8 cellular contexts compared by ENCODE assay signal in the genomic region with DNA sequence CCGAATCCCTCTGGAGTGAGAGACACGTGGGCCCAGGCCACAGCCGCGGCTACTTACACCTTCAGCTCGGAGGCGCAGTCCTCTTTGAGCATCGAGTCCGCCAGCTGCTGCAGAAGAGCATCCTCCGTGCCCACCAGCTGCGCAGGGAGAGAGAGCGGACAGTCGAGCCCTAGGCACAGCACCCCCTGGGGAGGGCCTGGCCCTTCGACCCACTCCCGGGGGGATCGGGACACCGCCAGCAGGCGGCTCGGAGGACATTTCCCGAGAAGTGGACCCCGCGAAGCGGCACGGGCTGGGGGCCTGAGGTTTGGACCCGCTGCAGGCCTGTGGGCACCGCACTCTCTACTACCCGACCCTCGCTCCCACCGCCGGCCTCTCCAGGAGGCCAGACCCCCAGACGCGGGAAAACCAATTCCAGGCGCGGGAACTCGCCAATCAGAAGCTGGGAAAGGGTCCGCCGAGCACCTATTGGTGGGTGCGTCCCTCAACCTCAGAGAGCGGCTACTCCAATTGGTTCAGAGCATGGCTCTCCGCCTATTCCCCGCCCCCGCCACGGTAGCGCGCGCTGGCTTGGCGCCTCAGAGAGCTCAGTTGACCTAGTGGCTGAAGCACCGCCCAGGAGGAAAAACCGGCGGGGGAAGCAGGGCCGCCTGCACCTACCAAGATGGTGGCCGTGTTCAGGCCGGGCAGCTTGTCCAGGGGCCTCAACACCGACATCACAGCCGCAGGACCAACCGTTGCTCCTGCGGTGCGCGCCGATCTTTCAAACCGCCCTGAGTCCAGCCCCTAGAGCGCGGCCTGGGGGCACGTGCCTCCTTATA. TPM values are rescaled to one million over a fixed set of nuclear protein-coding genes. Genes with fewer than 3 reads are reported as not detected.
DNase-seq lines count a peak whose midpoint lies in the region; ATAC-seq and TF ChIP-seq lines count a peak whose summit lies in the region.

A gene with protein sequence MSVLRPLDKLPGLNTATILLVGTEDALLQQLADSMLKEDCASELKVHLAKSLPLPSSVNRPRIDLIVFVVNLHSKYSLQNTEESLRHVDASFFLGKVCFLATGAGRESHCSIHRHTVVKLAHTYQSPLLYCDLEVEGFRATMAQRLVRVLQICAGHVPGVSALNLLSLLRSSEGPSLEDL (minus strand): TSS at position 793 of the 821 bp plus-strand sequence. CDS start 76 bp downstream, at position 717.

- no peaks in the 10 kb centered on the region for H3K27me3 Mint-ChIP-seq in activated T-helper 17 cell treated with anti-CD3 and anti-CD28 coated beads, Interleukin-2, amount 50 U/mL, for 72 hours
- no peaks in the 10 kb centered on the region for H3K27me3 Mint-ChIP-seq in naive thymus-derived CD4-positive, alpha-beta T cell
- H3K27me3 Mint-ChIP-seq in stimulated activated memory B cell treated with anti-CD40 and anti-IgM and Interleukin-4, amounts not matched to agents 10 μg/mL and 1 μg/mL and 100 μg/mL, for 72 hours, result peaks cover 5% of the 10 kb centered on the region

- peaks cover 39% of the 10 kb centered on the region for H3K36me3 ChIP-seq in RWPE2 (ENCODE audit: low read depth)
- H3K36me3 ChIP-seq in naive thymus-derived CD4-positive, alpha-beta T cell (ENCODE audit: control insufficient read depth in 2 of 3, insufficient read depth in 3 of 3, low read length in 3 of 3), result no peaks in the 10 kb centered on the region

- peak within 1 kb of the TSS; percentile 85 for H3K27ac Mint-ChIP-seq in activated T-helper 17 cell treated with anti-CD3 and anti-CD28 coated beads, Interleukin-2, amount 50 U/mL, for 72 hours
- H3K27ac Mint-ChIP-seq in naive thymus-derived CD4-positive, alpha-beta T cell, result peak within 1 kb of the TSS in 7 of 9 donors; percentile 63 to 93 (median 68)
- H3K27ac Mint-ChIP-seq in stimulated activated memory B cell treated with anti-CD40 and anti-IgM and Interleukin-4, amounts not matched to agents 10 μg/mL and 1 μg/mL and 100 μg/mL, for 72 hours, result peak within 1 kb of the TSS; percentile 79

- H3K4me3 Mint-ChIP-seq in activated T-helper 17 cell treated with anti-CD3 and anti-CD28 coated beads, Interleukin-2, amount 50 U/mL, for 72 hours, result peak within 1 kb of the TSS; percentile 91
- H3K4me3 Mint-ChIP-seq in naive thymus-derived CD4-positive, alpha-beta T cell, result peak within 1 kb of the TSS; percentile 83 to 93 (median 91)
- H3K4me3 Mint-ChIP-seq in stimulated activated memory B cell treated with anti-CD40 and anti-IgM and Interleukin-4, amounts not matched to agents 10 μg/mL and 1 μg/mL and 100 μg/mL, for 72 hours, result peak within 1 kb of the TSS; percentile 90

- no peaks in the 10 kb centered on the region for H3K9me3 Mint-ChIP-seq in activated T-helper 17 cell treated with anti-CD3 and anti-CD28 coated beads, Interleukin-2, amount 50 U/mL, for 72 hours
- no peaks in the 10 kb centered on the region for H3K9me3 Mint-ChIP-seq in naive thymus-derived CD4-positive, alpha-beta T cell
- H3K9me3 Mint-ChIP-seq in stimulated activated memory B cell treated with anti-CD40 and anti-IgM and Interleukin-4, amounts not matched to agents 10 μg/mL and 1 μg/mL and 100 μg/mL, for 72 hours, result no peaks in the 10 kb centered on the region

- H3K4me3 ChIP-seq in LNCaP clone FGC (ENCODE audit: low read depth, low read length), result peak within 1 kb of the TSS; percentile 73
- H3K4me3 ChIP-seq in RWPE2 (ENCODE audit: severe bottlenecking), result peak within 1 kb of the TSS; percentile 49
- H3K4me3 ChIP-seq in fibroblast of mammary gland (ENCODE audit: control insufficient read depth, low read depth, low read length), result peak within 1 kb of the TSS; percentile 81
- H3K4me3 ChIP-seq in naive thymus-derived CD4-positive, alpha-beta T cell (ENCODE audit: low read length), result peak within 1 kb of the TSS; percentile 82

- intact Hi-C loops in naive thymus-derived CD4-positive, alpha-beta T cell (cut with micrococcal nuclease), result loop anchor here (2.0 to 10.0 kb wide), 5 partner anchors 52 to 852 kb away; partner anchors contain the start of genes EP300 (in 1 of the 2), SMDT1 (in 1 of the 2), TOB2 (in 1 of the 2) and WBP2NL (in 1 of the 2)

- peaks cover 22% of the 10 kb centered on the region for H3K4me1 Mint-ChIP-seq in activated T-helper 17 cell treated with anti-CD3 and anti-CD28 coated beads, Interleukin-2, amount 50 U/mL, for 72 hours
- H3K4me1 Mint-ChIP-seq in naive thymus-derived CD4-positive, alpha-beta T cell, result peaks cover under 1 to 43% (median 10%) of the 10 kb centered on the region in 7 donors
- H3K4me1 Mint-ChIP-seq in stimulated activated memory B cell treated with anti-CD40 and anti-IgM and Interleukin-4, amounts not matched to agents 10 μg/mL and 1 μg/mL and 100 μg/mL, for 72 hours, result peaks cover 60% of the 10 kb centered on the region

- DNase-seq in ELF-1 (ENCODE audit: low read depth, low spot score) (peak; percentile 99), GOT3 (lab: John Stamatoyannopoulos, UW) (peak; percentile 95), LNCaP clone FGC (ENCODE audit: low read depth) (peak; percentile 76), RWPE2 (ENCODE audit: low spot score) (peak; percentile 96), fibroblast of mammary gland (ENCODE audit: low read depth) (peak; percentile 91)
- DNase-seq in naive thymus-derived CD4-positive, alpha-beta T cell, result peak; percentile 71 to 94 (median 84)

- TF ChIP-seq CTCF in LNCaP clone FGC (IDR thresholded peaks at IDR 0.05; ENCODE audit: control insufficient read depth, extremely low read depth, insufficient read depth), result no peak
- no peak for TF ChIP-seq CTCF in RWPE2 (IDR thresholded peaks at IDR 0.05; ENCODE audit: poor library complexity, severe bottlenecking)
- TF ChIP-seq CTCF in fibroblast of mammary gland (conservative IDR thresholded peaks at IDR 0.05; ENCODE audit: control insufficient read depth, insufficient read depth, low read depth, low read length), result peak; percentile 11

- POLR2A ChIA-PET in naive thymus-derived CD4-positive, alpha-beta T cell (lab: Charles Lee), result interaction anchor here (0.5 to 2.1 kb wide), 11 partner anchors 20 to 1854 kb away, joined by 3 to 14 read pairs (median 4); partner anchors contain the start of genes CCDC134, MEI1, SNU13 and SREBF2

- CTCF ChIA-PET in naive thymus-derived CD4-positive, alpha-beta T cell (lab: Charles Lee), result interaction anchor here (0.6 to 1.8 kb wide), 6 partner anchors 10 to 281 kb away, joined by 3 to 15 read pairs (median 5); no protein-coding TSS in a partner anchor

- no peaks in the 10 kb centered on the region for H3K9me3 ChIP-seq in RWPE2 (ENCODE audit: severe bottlenecking)
- no peaks in the 10 kb centered on the region for H3K9me3 ChIP-seq in naive thymus-derived CD4-positive, alpha-beta T cell (ENCODE audit: control insufficient read depth in 2 of 3, low read length in 3 of 3)

- H3K36me3 Mint-ChIP-seq in activated T-helper 17 cell treated with anti-CD3 and anti-CD28 coated beads, Interleukin-2, amount 50 U/mL, for 72 hours (ENCODE audit: low read depth), result peaks cover 53% of the 10 kb centered on the region
- peaks cover 0 to 15% (median 0%) of the 10 kb centered on the region in 5 donors for H3K36me3 Mint-ChIP-seq in naive thymus-derived CD4-positive, alpha-beta T cell
- peaks cover 11% of the 10 kb centered on the region for H3K36me3 Mint-ChIP-seq in stimulated activated memory B cell treated with anti-CD40 and anti-IgM and Interleukin-4, amounts not matched to agents 10 μg/mL and 1 μg/mL and 100 μg/mL, for 72 hours

- H3K27ac ChIP-seq in RWPE2 (ENCODE audit: poor library complexity, severe bottlenecking), result peak within 1 kb of the TSS; percentile 45
- peak within 1 kb of the TSS; percentile 37 for H3K27ac ChIP-seq in naive thymus-derived CD4-positive, alpha-beta T cell (ENCODE audit: low read depth, low read length)

- peak; percentile 96 for ATAC-seq in RWPE2 (ENCODE audit: low read depth)
- ATAC-seq in activated T-helper 17 cell treated with anti-CD3 and anti-CD28 coated beads, Interleukin-2, amount 50 U/mL, for 72 hours (replicated peaks), result peak; percentile 95
- ATAC-seq in naive thymus-derived CD4-positive, alpha-beta T cell, result peak; percentile 97
- peak; percentile 97 for ATAC-seq in stimulated activated memory B cell treated with anti-CD40 and anti-IgM and Interleukin-4, amounts not matched to agents 10 μg/mL and 1 μg/mL and 100 μg/mL, for 72 hours

- H3K4me1 ChIP-seq in RWPE2 (ENCODE audit: insufficient read depth, poor library complexity, severe bottlenecking), result peaks cover 4% of the 10 kb centered on the region
- H3K4me1 ChIP-seq in naive thymus-derived CD4-positive, alpha-beta T cell (ENCODE audit: control insufficient read depth in 2 of 2, insufficient read depth in 2 of 2, low read length in 2 of 2), result peaks cover 3 to 13% of the 10 kb centered on the region in 2 donors

- H3K27me3 ChIP-seq in RWPE2 (ENCODE audit: insufficient read depth, poor library complexity, severe bottlenecking), result no peaks in the 10 kb centered on the region
- H3K27me3 ChIP-seq in naive thymus-derived CD4-positive, alpha-beta T cell (ENCODE audit: control insufficient read depth in 2 of 2, insufficient read depth in 2 of 2, low read length in 2 of 2), result no peaks in the 10 kb centered on the region

RNA-seq across cellular contexts. Expression of the gene that starts here (rescaled TPM):
- total RNA-seq in activated T-helper 17 cell treated with anti-CD3 and anti-CD28 coated beads, Interleukin-2, amount 50 U/mL, for 72 hours, result 10 to 100 TPM; 62.3 to 90.5 TPM
- total RNA-seq in naive thymus-derived CD4-positive, alpha-beta T cell, result 10 to 100 TPM in 3 of 5 experiments, 1 to 10 TPM in 2; 5.1 to 51.1 (median 10.8) TPM
- polyA plus RNA-seq in naive thymus-derived CD4-positive, alpha-beta T cell, result 1 to 10 TPM; 2.3 to 4.4 TPM

Comparison
In these comparisons a context has a peak if more than half of its experiments do, and no peak if none do; other contexts are left out.
1. Peak in every context shown above with its lines: DNase-seq, ATAC-seq, H3K4me3 ChIP-seq and H3K27ac ChIP-seq.